8 cellular contexts compared by ENCODE assay signal in the genomic region with DNA sequence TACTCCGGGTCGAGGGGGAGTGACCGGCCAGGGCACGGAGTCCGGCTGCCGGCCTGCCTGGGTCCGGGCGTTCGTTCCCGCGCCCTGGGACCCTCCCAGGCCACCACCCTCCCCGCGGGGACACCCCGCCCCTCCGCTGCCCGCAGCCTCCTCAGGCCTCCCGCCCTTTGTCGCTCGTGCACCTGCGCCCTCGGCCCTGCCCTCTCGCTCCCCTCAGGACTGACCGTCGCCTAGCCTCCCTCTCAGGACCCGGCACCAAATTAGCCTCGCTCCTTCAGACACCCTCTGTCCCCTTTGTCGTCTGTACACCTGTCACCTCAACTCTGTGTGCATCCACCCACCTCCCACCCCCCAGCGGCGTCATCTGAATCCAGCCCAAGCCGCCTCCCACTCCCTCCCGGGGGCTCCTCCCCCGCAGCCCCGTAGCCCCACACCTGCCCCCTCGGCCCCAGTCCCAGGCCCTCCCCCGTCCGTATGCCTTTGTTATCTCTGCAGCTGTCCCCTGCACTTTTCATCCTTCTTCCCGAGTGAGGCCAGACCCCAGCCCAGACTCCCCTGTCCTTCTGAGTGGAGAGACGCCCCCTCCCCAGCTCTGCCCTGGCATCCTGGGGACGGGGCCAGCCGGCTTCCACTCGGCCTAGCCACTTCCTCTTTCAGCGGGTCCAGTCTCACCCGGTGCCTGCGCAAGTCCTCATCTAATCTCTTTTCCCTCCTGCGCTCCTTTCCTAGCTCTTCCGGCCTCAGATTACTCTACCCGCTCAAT. TPM values are rescaled to one million over a fixed set of nuclear protein-coding genes. Genes with fewer than 3 reads are reported as not detected.
DNase-seq lines count a peak whose midpoint lies in the region; ATAC-seq, FAIRE-seq and TF ChIP-seq lines count a peak whose summit lies in the region.
"Had no signal": no experiment of that assay in that cellular context is flagged by ENCODE, and none has a peak within 500 bp of the region (broad histone marks: within the 10 kb centered on the region; RNA-seq: fewer than 3 reads in every experiment).

No MANE protein-coding gene starts in this region.

- peaks cover 0 to 13% (median 0%) of the 10 kb centered on the region in 5 donors for H3K27me3 Mint-ChIP-seq in naive thymus-derived CD4-positive, alpha-beta T cell

- peak overlapping the region; percentile 90 to 100 for H3K4me2 ChIP-seq in H1 (ENCODE audit: insufficient read depth in 1 of 2, low read depth in 2 of 2, low read length in 2 of 2)

- H3K56ac ChIP-seq in H1 (replicated peaks; ENCODE audit: insufficient read length, low read depth, low read length): no peak overlapping the region

- H3K36me3 Mint-ChIP-seq in naive thymus-derived CD4-positive, alpha-beta T cell: peaks cover 0 to 9% (median 3%) of the 10 kb centered on the region in 5 donors

- peaks cover 2 to 8% of the 10 kb centered on the region in 2 experiments for H4K20me1 ChIP-seq in H1 (replicated peaks in 1 of 2; ENCODE audit: control insufficient read depth in 1 of 2, insufficient read depth in 2 of 2, low read length in 2 of 2)

- no peak overlapping the region for H4K91ac ChIP-seq in H1 (replicated peaks; ENCODE audit: insufficient read length, low read length)

- no peak overlapping the region; a peak in 1 of 7 replicates for H3K9ac ChIP-seq in H1 (replicated peaks in 1 of 4; ENCODE audit: extremely low read depth in 1 of 4, low read depth in 3 of 4, low read length in 3 of 4)

- H3K27ac ChIP-seq in H1 (ENCODE audit: low read depth, low read length): no peak overlapping the region
- H3K27ac ChIP-seq in naive thymus-derived CD4-positive, alpha-beta T cell (ENCODE audit: low read depth, low read length): peak overlapping the region; percentile 62
- H3K27ac ChIP-seq in thyroid gland: no peak overlapping the region

- H3K18ac ChIP-seq in H1 (ENCODE audit: extremely low read depth, low read length): no peak overlapping the region; the same call in 1 of the 2 replicates

- CTCF ChIA-PET in H1 (lab: Charles Lee; ENCODE audit: partially characterized antibody): interaction anchor here (0.8 to 3.3 kb wide), 18 partner anchors 8 to 170 kb away, joined by 3 to 16 read pairs (median 4); a partner anchor contains a TSS
- CTCF ChIA-PET in naive thymus-derived CD4-positive, alpha-beta T cell (lab: Charles Lee): interaction anchor here (1.0 kb wide), 1 partner anchor 167 kb away, joined by 3 read pairs; no protein-coding TSS in a partner anchor

- H3K4me3 ChIP-seq in H1 (ENCODE audit: extremely low read depth in 1 of 4, insufficient read depth in 2 of 4, low read depth in 3 of 4, low read length in 4 of 4): peak overlapping the region; percentile 57 to 73 (median 64)
- peak overlapping the region; percentile 57 for H3K4me3 ChIP-seq in naive thymus-derived CD4-positive, alpha-beta T cell (ENCODE audit: low read length)
- peak overlapping the region; percentile 12 to 82 (median 27) for H3K4me3 ChIP-seq in thyroid gland (replicated peaks in 1 of 3)

- no peak overlapping the region for H3K4ac ChIP-seq in H1 (replicated peaks; ENCODE audit: insufficient read length, low read depth, low read length)

- no peak for TF ChIP-seq POLR2A in H1 (IDR thresholded peaks at IDR 0.05; ENCODE audit: control extremely low read depth in 1 of 2, low read depth in 2 of 2, low read length in 2 of 2)
- TF ChIP-seq POLR2A in thyroid gland (IDR thresholded peaks at IDR 0.05): no peak

- H2BK5ac ChIP-seq in H1 (ENCODE audit: low read depth, low read length): no peak overlapping the region

- H3K4me1 Mint-ChIP-seq in naive thymus-derived CD4-positive, alpha-beta T cell: peaks cover 11 to 25% (median 19%) of the 10 kb centered on the region in 7 donors

- no peaks in the 10 kb centered on the region for H3K79me2 ChIP-seq in H1 (ENCODE audit: control insufficient read depth in 1 of 2, insufficient read depth in 2 of 2, low read length in 2 of 2)

- H3K36me3 ChIP-seq in H1 (ENCODE audit: control insufficient read depth in 2 of 4, insufficient read depth in 4 of 4, low read length in 3 of 4) (peaks cover 7 to 26% (median 12%) of the 10 kb centered on the region in 4 experiments; a peak in 7 of 8 replicates), thyroid gland (peaks cover 15 to 25% of the 10 kb centered on the region in 2 donors)
- peaks cover 0 to 24% (median 3%) of the 10 kb centered on the region in 3 experiments for H3K36me3 ChIP-seq in naive thymus-derived CD4-positive, alpha-beta T cell (ENCODE audit: control insufficient read depth in 2 of 3, insufficient read depth in 3 of 3, low read length in 3 of 3)

- peaks cover 0 to 2% (median 0%) of the 10 kb centered on the region in 11 donors for H3K9me3 Mint-ChIP-seq in naive thymus-derived CD4-positive, alpha-beta T cell

- H2BK12ac ChIP-seq in H1 (ENCODE audit: low read depth, low read length): 0 out of 2 replicates have a peak overlapping the region, but pooled peaks have one; percentile 63

- ATAC-seq in GM18861 (IDR thresholded peaks at IDR 0.05; ENCODE audit: unreplicated experiment) (peak; percentile 17), HG03039 (IDR thresholded peaks at IDR 0.05; ENCODE audit: unreplicated experiment) (peak; percentile 20)
- peak; percentile 44 for ATAC-seq in naive thymus-derived CD4-positive, alpha-beta T cell

- H3K9me3 ChIP-seq in H1 (ENCODE audit: insufficient read depth in 2 of 2, low read depth in 1 of 2, low read length in 1 of 2) (no peaks in the 10 kb centered on the region), thyroid gland (no peaks in the 10 kb centered on the region)
- H3K9me3 ChIP-seq in naive thymus-derived CD4-positive, alpha-beta T cell (ENCODE audit: control insufficient read depth in 2 of 3, low read length in 3 of 3): no peaks in the 10 kb centered on the region

- H2AFZ ChIP-seq in H1 (ENCODE audit: low read length): peak overlapping the region; percentile 72

- DNase-seq in NCI-H2227 treated with DMSO at 0.1 percent for 48 hours (lab: John Stamatoyannopoulos, UW): peak; percentile 38
- DNase-seq in activated CD4-positive, alpha-beta T cell treated with anti-CD3 and anti-CD28 coated beads, Interleukin-2, amount 50 U/mL, for 4 hours: peak; percentile 70
- DNase-seq in H1 (ENCODE audit: low read depth in 1 of 2, low spot score in 2 of 2): peak in 1 of 2 experiments; percentile 71
- peak in 7 of 9 donors; percentile 27 to 84 (median 48) for DNase-seq in naive thymus-derived CD4-positive, alpha-beta T cell
- DNase-seq in thyroid gland: peak; percentile 29 to 35

- H3K79me1 ChIP-seq in H1 (ENCODE audit: low read depth, low read length): no peaks in the 10 kb centered on the region

- H3K4me1 ChIP-seq in H1 (replicated peaks in 1 of 4; ENCODE audit: control insufficient read depth in 3 of 4, insufficient read depth in 4 of 4, low read length in 3 of 4) (peaks cover 0 to 10% (median 3%) of the 10 kb centered on the region in 4 experiments; a peak in 5 of 7 replicates), thyroid gland (peaks cover 12 to 19% of the 10 kb centered on the region in 2 donors)
- peaks cover 5 to 9% of the 10 kb centered on the region in 2 donors for H3K4me1 ChIP-seq in naive thymus-derived CD4-positive, alpha-beta T cell (ENCODE audit: control insufficient read depth in 2 of 2, insufficient read depth in 2 of 2, low read length in 2 of 2)

- H3K14ac ChIP-seq in H1 (ENCODE audit: insufficient read length): no peak overlapping the region

- 2% methylated on average over 22 of the region's 47 CpGs; no CpG with 5 or more reads in 1 of the 2 experiments for WGBS in H1 (ENCODE audit: extremely low coverage in 1 of 2, insufficient coverage in 1 of 2, insufficient read length in 1 of 2, insufficient replicate concordance in 2 of 2, low coverage in 1 of 2, low lambda C conversion rate in 2 of 2, missing lambda C conversion rate in 1 of 2), 2 experiments
- 3 to 4% methylated on average over 30 of the region's 47 CpGs for WGBS in thyroid gland, 2 donors

- H2AK5ac ChIP-seq in H1 (ENCODE audit: low read depth, low read length): no peak overlapping the region

- TF ChIP-seq EP300 in H1 (IDR thresholded peaks at IDR 0.05; ENCODE audit: borderline replicate concordance in 1 of 2, low read depth in 2 of 2, low read length in 2 of 2): no peak

- no peak for TF ChIP-seq RAD21 in H1 (IDR thresholded peaks at IDR 0.05 in 1 of 2, conservative IDR thresholded peaks at IDR 0.05 in 1 of 2; ENCODE audit: low read depth in 2 of 2, low read length in 2 of 2)

- H3K23me2 ChIP-seq in H1 (ENCODE audit: low read depth, low read length): peaks cover 9% of the 10 kb centered on the region

- peak overlapping the region; percentile 71 to 93 (median 81) for H3K27ac Mint-ChIP-seq in naive thymus-derived CD4-positive, alpha-beta T cell

- no peak overlapping the region for H2BK15ac ChIP-seq in H1 (ENCODE audit: low read length)

- H3K23ac ChIP-seq in H1 (ENCODE audit: insufficient read length): no peak overlapping the region

- intact Hi-C loops in naive thymus-derived CD4-positive, alpha-beta T cell (cut with micrococcal nuclease): loop anchor here (1.0 to 2.0 kb wide), 2 partner anchors 22 to 28 kb away; a partner anchor contains a TSS
- intact Hi-C loops in thyroid gland (cut with DNase I): no loop called here

- POLR2A ChIA-PET in H1 (lab: Charles Lee; ENCODE audit: partially characterized antibody): interaction anchor here (0.8 to 4.0 kb wide), 11 partner anchors 11 to 151 kb away, joined by 3 to 26 read pairs (median 3); a partner anchor contains a TSS
- POLR2A ChIA-PET in naive thymus-derived CD4-positive, alpha-beta T cell (lab: Charles Lee): interaction anchor here (0.5 to 2.0 kb wide), 9 partner anchors 19 to 157 kb away, joined by 3 to 9 read pairs (median 5); a partner anchor contains a TSS

- peak overlapping the region; percentile 48; the same call in 1 of the 2 replicates for H4K8ac ChIP-seq in H1 (ENCODE audit: extremely low read depth, insufficient read depth, low read length)

- no peak overlapping the region for H4K5ac ChIP-seq in H1 (ENCODE audit: insufficient read length, low read depth, low read length)

- H3K27me3 ChIP-seq in H1 (replicated peaks in 1 of 4; ENCODE audit: control insufficient read depth in 3 of 4, extremely low read depth in 1 of 4, insufficient read depth in 3 of 4, low read length in 3 of 4) (peaks cover 7 to 29% (median 19%) of the 10 kb centered on the region in 4 experiments), thyroid gland (no peaks in the 10 kb centered on the region)
- H3K27me3 ChIP-seq in naive thymus-derived CD4-positive, alpha-beta T cell (ENCODE audit: control insufficient read depth in 2 of 2, insufficient read depth in 2 of 2, low read length in 2 of 2): no peaks in the 10 kb centered on the region

- H3K4me3 Mint-ChIP-seq in naive thymus-derived CD4-positive, alpha-beta T cell: peak overlapping the region; percentile 90 to 97 (median 92)

- TF ChIP-seq CTCF in H1 (IDR thresholded peaks at IDR 0.05; ENCODE audit: control extremely low read depth in 1 of 3, insufficient read depth in 1 of 3, low read depth in 1 of 3, low read length in 3 of 3): no peak
- no peak for TF ChIP-seq CTCF in thyroid gland (IDR thresholded peaks at IDR 0.05)

- no peak overlapping the region for H2BK120ac ChIP-seq in H1 (replicated peaks; ENCODE audit: low read depth, low read length)

- no peak overlapping the region for H2BK20ac ChIP-seq in H1 (ENCODE audit: low read length)

- FAIRE-seq in H1 (lab: Jason Lieb, UNC): no peak
- FAIRE-seq: endometrium had no signal

RNA-seq across cellular contexts. Expression of a gene that starts 0.6 kb away (rescaled TPM):
- total RNA-seq in H1 (2021; fragmentation: NEBNext Ultra II Directional; extraction: Animal tissue kit (Norgen Biotek cat#: 25700)): 0.88 and 1.3 TPM in 2 replicates
- 1.1 TPM in 2 replicates for polyA plus RNA-seq in H1 (2011; rRNA removed)
- 1.3 TPM for polyA plus RNA-seq in H1 (2011; cell fraction: cytosol; rRNA removed)
- polyA plus RNA-seq in H1 (2011; cell fraction: nucleus; rRNA removed): 1.4 TPM
- polyA plus RNA-seq in H1 (2012, experiment 1 of 2): 0.97 to 1.5 TPM (median 1.1 TPM) in 4 replicates
- 1.4 TPM for polyA plus RNA-seq in H1 (2012, experiment 2 of 2)
- polyA plus RNA-seq in H1 (2013, experiment 1 of 2): 1.1 TPM
- polyA plus RNA-seq in H1 (2013, experiment 2 of 2): 1.2 TPM
- polyA minus RNA-seq in H1 (2011; rRNA and poly(A)+ RNA removed): 0.61 and 0.88 TPM in 2 replicates
- 1.2 TPM for polyA minus RNA-seq in H1 (2011; cell fraction: cytosol; rRNA and poly(A)+ RNA removed)
- polyA minus RNA-seq in H1 (2011; cell fraction: nucleus; rRNA and poly(A)+ RNA removed): 2.3 TPM
- 1 to 10 TPM in 4 of 5 experiments, under 1 TPM in 1; 0.39 to 2.0 (median 1.6) TPM for total RNA-seq in naive thymus-derived CD4-positive, alpha-beta T cell
- under 1 TPM; 0.45 to 0.75 TPM for polyA plus RNA-seq in naive thymus-derived CD4-positive, alpha-beta T cell
- total RNA-seq in thyroid gland: under 1 TPM in 1 of 4 donors, not detected in 3; 0.34 TPM

RNA-seq across cellular contexts. Expression of a gene that starts 21.5 kb away (rescaled TPM):
- 67.2 and 79.2 TPM in 2 replicates for total RNA-seq in H1 (2021; fragmentation: NEBNext Ultra II Directional; extraction: Animal tissue kit (Norgen Biotek cat#: 25700))
- polyA plus RNA-seq in H1 (2011; rRNA removed): 53.6 and 88.1 TPM in 2 replicates
- 54.2 TPM for polyA plus RNA-seq in H1 (2011; cell fraction: cytosol; rRNA removed)
- 92.9 TPM for polyA plus RNA-seq in H1 (2011; cell fraction: nucleus; rRNA removed)
- 54.9 to 59.5 TPM (median 58.3 TPM) in 4 replicates for polyA plus RNA-seq in H1 (2012, experiment 1 of 2)
- 59.4 TPM for polyA plus RNA-seq in H1 (2012, experiment 2 of 2)
- polyA plus RNA-seq in H1 (2013, experiment 1 of 2): 59.5 TPM
- 55.5 TPM for polyA plus RNA-seq in H1 (2013, experiment 2 of 2)
- 39.9 and 69.2 TPM in 2 replicates for polyA minus RNA-seq in H1 (2011; rRNA and poly(A)+ RNA removed)
- 31.1 TPM for polyA minus RNA-seq in H1 (2011; cell fraction: cytosol; rRNA and poly(A)+ RNA removed)
- polyA minus RNA-seq in H1 (2011; cell fraction: nucleus; rRNA and poly(A)+ RNA removed): 38.0 TPM
- 10 to 100 TPM; 45.3 to 99.3 (median 88.1) TPM for total RNA-seq in naive thymus-derived CD4-positive, alpha-beta T cell
- polyA plus RNA-seq in naive thymus-derived CD4-positive, alpha-beta T cell: 10 to 100 TPM; 52.4 to 70.6 TPM
- 10 to 100 TPM; 45.0 to 52.7 (median 48.0) TPM for total RNA-seq in thyroid gland

RNA-seq across cellular contexts. Expression of a gene that starts 27.3 kb away (rescaled TPM):
- 0.54 and 0.61 TPM in 2 replicates for total RNA-seq in H1 (2021; fragmentation: NEBNext Ultra II Directional; extraction: Animal tissue kit (Norgen Biotek cat#: 25700))
- 0.59 and 0.97 TPM in 2 replicates for polyA plus RNA-seq in H1 (2011; rRNA removed)
- polyA plus RNA-seq in H1 (2011; cell fraction: cytosol; rRNA removed): 0.76 TPM
- polyA plus RNA-seq in H1 (2011; cell fraction: nucleus; rRNA removed): 3.3 TPM
- 0.67 to 1.3 TPM (median 1.0 TPM) in 4 replicates for polyA plus RNA-seq in H1 (2012, experiment 1 of 2)
- polyA plus RNA-seq in H1 (2012, experiment 2 of 2): 0.37 TPM
- 0.95 TPM for polyA plus RNA-seq in H1 (2013, experiment 1 of 2)
- 1.1 TPM for polyA plus RNA-seq in H1 (2013, experiment 2 of 2)
- polyA minus RNA-seq in H1 (2011; rRNA and poly(A)+ RNA removed): 0.20 and 0.28 TPM in 2 replicates
- not detected for polyA minus RNA-seq in H1 (2011; cell fraction: cytosol; rRNA and poly(A)+ RNA removed)
- polyA minus RNA-seq in H1 (2011; cell fraction: nucleus; rRNA and poly(A)+ RNA removed): 0.30 TPM
- 10 to 100 TPM; 20.2 to 90.6 (median 34.1) TPM for total RNA-seq in naive thymus-derived CD4-positive, alpha-beta T cell
- 10 to 100 TPM; 12.3 to 21.3 TPM for polyA plus RNA-seq in naive thymus-derived CD4-positive, alpha-beta T cell
- total RNA-seq in thyroid gland: 10 to 100 TPM; 13.0 to 28.0 (median 20.9) TPM

RNA-seq across cellular contexts. Expression of a gene that starts 31.2 kb away (rescaled TPM):
- total RNA-seq in H1 (2021; fragmentation: NEBNext Ultra II Directional; extraction: Animal tissue kit (Norgen Biotek cat#: 25700)): 16.7 and 19.2 TPM in 2 replicates
- polyA plus RNA-seq in H1 (2011; rRNA removed): 15.0 and 23.4 TPM in 2 replicates
- polyA plus RNA-seq in H1 (2011; cell fraction: cytosol; rRNA removed): 14.8 TPM
- 26.9 TPM for polyA plus RNA-seq in H1 (2011; cell fraction: nucleus; rRNA removed)
- 8.5 to 12.7 TPM (median 10.9 TPM) in 4 replicates for polyA plus RNA-seq in H1 (2012, experiment 1 of 2)
- 10.7 TPM for polyA plus RNA-seq in H1 (2012, experiment 2 of 2)
- polyA plus RNA-seq in H1 (2013, experiment 1 of 2): 8.6 TPM
- 7.7 TPM for polyA plus RNA-seq in H1 (2013, experiment 2 of 2)
- polyA minus RNA-seq in H1 (2011; rRNA and poly(A)+ RNA removed): 9.5 and 15.1 TPM in 2 replicates
- 12.3 TPM for polyA minus RNA-seq in H1 (2011; cell fraction: cytosol; rRNA and poly(A)+ RNA removed)
- 14.0 TPM for polyA minus RNA-seq in H1 (2011; cell fraction: nucleus; rRNA and poly(A)+ RNA removed)
- total RNA-seq in naive thymus-derived CD4-positive, alpha-beta T cell: 10 to 100 TPM; 28.9 to 66.8 (median 44.7) TPM
- 10 to 100 TPM; 39.3 to 55.8 TPM for polyA plus RNA-seq in naive thymus-derived CD4-positive, alpha-beta T cell
- 10 to 100 TPM; 22.5 to 44.9 (median 31.0) TPM for total RNA-seq in thyroid gland

RNA-seq across cellular contexts. Expression of a gene that starts 40.5 kb away (rescaled TPM):
- 11.7 and 11.8 TPM in 2 replicates for total RNA-seq in H1 (2021; fragmentation: NEBNext Ultra II Directional; extraction: Animal tissue kit (Norgen Biotek cat#: 25700))
- 13.3 and 19.4 TPM in 2 replicates for polyA plus RNA-seq in H1 (2011; rRNA removed)
- polyA plus RNA-seq in H1 (2011; cell fraction: cytosol; rRNA removed): 4.6 TPM
- 14.3 TPM for polyA plus RNA-seq in H1 (2011; cell fraction: nucleus; rRNA removed)
- 10.0 to 13.0 TPM (median 12.5 TPM) in 4 replicates for polyA plus RNA-seq in H1 (2012, experiment 1 of 2)
- 11.2 TPM for polyA plus RNA-seq in H1 (2012, experiment 2 of 2)
- polyA plus RNA-seq in H1 (2013, experiment 1 of 2): 11.6 TPM
- 13.0 TPM for polyA plus RNA-seq in H1 (2013, experiment 2 of 2)
- polyA minus RNA-seq in H1 (2011; rRNA and poly(A)+ RNA removed): 5.2 and 18.4 TPM in 2 replicates
- 5.3 TPM for polyA minus RNA-seq in H1 (2011; cell fraction: cytosol; rRNA and poly(A)+ RNA removed)
- 21.8 TPM for polyA minus RNA-seq in H1 (2011; cell fraction: nucleus; rRNA and poly(A)+ RNA removed)
- 1 to 10 TPM in 2 of 5 experiments, under 1 TPM in 3; 0.58 to 1.8 (median 0.89) TPM for total RNA-seq in naive thymus-derived CD4-positive, alpha-beta T cell
- polyA plus RNA-seq in naive thymus-derived CD4-positive, alpha-beta T cell: not detected
- total RNA-seq in thyroid gland: 10 to 100 TPM; 20.6 to 35.7 (median 25.2) TPM
